Comparison of ENCODE assay signal across 8 cellular contexts in the genomic region with DNA sequence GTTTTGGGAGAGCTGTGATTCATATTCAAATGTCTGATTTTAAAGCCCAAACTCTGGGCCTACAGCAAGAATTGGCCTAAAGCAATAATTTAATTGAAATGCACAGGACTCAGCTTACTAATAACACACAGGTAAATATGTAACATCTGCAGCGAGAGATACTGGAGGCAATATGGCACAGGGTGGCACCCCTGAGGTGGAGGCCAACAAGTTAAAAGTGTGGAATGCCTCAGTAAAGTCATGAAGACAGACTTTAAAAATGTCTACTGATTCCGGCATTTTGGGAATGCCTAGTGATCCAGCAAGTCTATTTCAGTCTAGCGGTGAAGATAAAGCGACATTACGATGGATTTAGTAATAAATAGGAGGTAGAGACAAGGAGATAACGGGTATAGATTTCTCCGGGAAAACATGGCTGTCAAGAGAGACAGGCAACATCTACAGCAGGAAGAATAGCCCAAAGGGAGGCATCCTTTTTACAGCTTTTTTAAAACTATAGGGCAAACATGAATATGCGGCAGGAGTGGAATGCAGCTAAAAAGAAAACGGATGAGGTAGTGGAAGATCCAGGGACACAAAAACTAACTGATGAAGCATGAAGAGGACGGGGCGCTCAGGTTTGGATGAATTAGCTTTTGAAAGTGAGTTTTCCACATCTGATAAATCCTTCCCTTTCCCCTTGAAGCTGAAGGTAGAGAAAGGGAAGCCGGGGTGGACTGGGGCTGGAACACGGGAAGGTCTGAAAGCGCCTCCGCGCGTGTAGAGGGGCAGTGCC. TPM values are rescaled to one million over a fixed set of nuclear protein-coding genes. Genes with fewer than 3 reads are reported as not detected.
DNase-seq lines count a peak whose midpoint lies in the region; ATAC-seq, FAIRE-seq and TF ChIP-seq lines count a peak whose summit lies in the region.

No MANE protein-coding gene starts in this region.

- intact Hi-C loops in kidney (cut with DNase I): no loop called here

- H3K27me3 ChIP-seq in thoracic aorta (replicated peaks; ENCODE audit: insufficient read depth): no peaks in the 10 kb centered on the region

- H3K9me3 ChIP-seq in kidney (ENCODE audit: control insufficient read depth in 1 of 2, low read length in 2 of 2): no peaks in the 10 kb centered on the region
- H3K9me3 ChIP-seq in thoracic aorta: no peaks in the 10 kb centered on the region

- H3K36me3 Mint-ChIP-seq in activated CD4-positive, alpha-beta T cell treated with anti-CD3 and anti-CD28 coated beads, Interleukin-2, amount 10 ng/mL, durations not matched to agents 7 days and 5 days (ENCODE audit: low read depth): peaks cover 4% of the 10 kb centered on the region
- H3K36me3 Mint-ChIP-seq in activated naive CD4-positive, alpha-beta T cell treated with anti-CD3 and anti-CD28 coated beads, Interleukin-2, amount 50 U/mL, for 24 hours: peaks cover 1% of the 10 kb centered on the region

- peak overlapping the region; percentile 77 to 91 for H3K4me3 ChIP-seq in kidney (ENCODE audit: low read length in 2 of 2)
- peak overlapping the region; percentile 98 for H3K4me3 ChIP-seq in thoracic aorta

- peak overlapping the region; percentile 95 for H3K27ac Mint-ChIP-seq in activated CD4-positive, alpha-beta T cell treated with anti-CD3 and anti-CD28 coated beads, Interleukin-2, amount 10 ng/mL, durations not matched to agents 7 days and 5 days
- peak overlapping the region; percentile 87 for H3K27ac Mint-ChIP-seq in activated naive CD4-positive, alpha-beta T cell treated with anti-CD3 and anti-CD28 coated beads, Interleukin-2, amount 50 U/mL, for 24 hours

- DNase-seq in activated CD4-positive, alpha-beta T cell treated with anti-CD3 and anti-CD28 coated beads, Interleukin-2, amount 10 ng/mL, durations not matched to agents 7 days and 5 days: no peak
- DNase-seq in activated CD4-positive, alpha-beta T cell treated with anti-CD3 and anti-CD28 coated beads for 4 hours: no peak
- DNase-seq in kidney: no peak
- no peak for DNase-seq in thoracic aorta (ENCODE audit: low spot score)
- no peak for DNase-seq in AG08395 (ENCODE audit: low spot score)
- no peak for DNase-seq in NCI-H446 treated with DMSO at 0.1 percent for 48 hours (lab: John Stamatoyannopoulos, UW)

- H3K27me3 Mint-ChIP-seq in activated CD4-positive, alpha-beta T cell treated with anti-CD3 and anti-CD28 coated beads, Interleukin-2, amount 10 ng/mL, durations not matched to agents 7 days and 5 days: no peaks in the 10 kb centered on the region
- H3K27me3 Mint-ChIP-seq in activated naive CD4-positive, alpha-beta T cell treated with anti-CD3 and anti-CD28 coated beads, Interleukin-2, amount 50 U/mL, for 24 hours: no peaks in the 10 kb centered on the region

- H3K4me1 ChIP-seq in kidney (ENCODE audit: control insufficient read depth in 1 of 2, insufficient read depth in 1 of 2, low read depth in 1 of 2, low read length in 2 of 2) (peaks cover 4 to 10% of the 10 kb centered on the region in 2 donors), thoracic aorta (ENCODE audit: control insufficient read depth in 1 of 2, low read depth in 2 of 2) (peaks cover 6 to 19% of the 10 kb centered on the region in 2 donors)

- peak overlapping the region; percentile 5 to 95 for H3K27ac ChIP-seq in kidney (ENCODE audit: low read depth in 2 of 2, low read length in 2 of 2)
- H3K27ac ChIP-seq in thoracic aorta: peak overlapping the region; percentile 95 to 96

- FAIRE-seq in kidney (lab: Jason Lieb, UNC): no peak

- H3K4me1 Mint-ChIP-seq in activated CD4-positive, alpha-beta T cell treated with anti-CD3 and anti-CD28 coated beads, Interleukin-2, amount 10 ng/mL, durations not matched to agents 7 days and 5 days: peaks cover 31% of the 10 kb centered on the region
- H3K4me1 Mint-ChIP-seq in activated naive CD4-positive, alpha-beta T cell treated with anti-CD3 and anti-CD28 coated beads, Interleukin-2, amount 50 U/mL, for 24 hours: peaks cover 17% of the 10 kb centered on the region

- peak overlapping the region; percentile 87 for H3K4me3 Mint-ChIP-seq in activated CD4-positive, alpha-beta T cell treated with anti-CD3 and anti-CD28 coated beads, Interleukin-2, amount 10 ng/mL, durations not matched to agents 7 days and 5 days
- H3K4me3 Mint-ChIP-seq in activated naive CD4-positive, alpha-beta T cell treated with anti-CD3 and anti-CD28 coated beads, Interleukin-2, amount 50 U/mL, for 24 hours: peak overlapping the region; percentile 95

- ATAC-seq in thoracic aorta (ENCODE audit: insufficient number of reproducible peaks, low FRiP score, low read depth): no peak
- ATAC-seq in HG03175 (IDR thresholded peaks at IDR 0.05; ENCODE audit: unreplicated experiment): no peak

- peaks cover 9% of the 10 kb centered on the region for H3K9me3 Mint-ChIP-seq in activated CD4-positive, alpha-beta T cell treated with anti-CD3 and anti-CD28 coated beads, Interleukin-2, amount 10 ng/mL, durations not matched to agents 7 days and 5 days
- no peaks in the 10 kb centered on the region for H3K9me3 Mint-ChIP-seq in activated naive CD4-positive, alpha-beta T cell treated with anti-CD3 and anti-CD28 coated beads, Interleukin-2, amount 50 U/mL, for 24 hours

- H3K36me3 ChIP-seq in kidney (ENCODE audit: control insufficient read depth in 1 of 2, insufficient read depth in 2 of 2, low read length in 2 of 2) (no peaks in the 10 kb centered on the region), thoracic aorta (no peaks in the 10 kb centered on the region)

- CTCF ChIA-PET in activated CD4-positive, alpha-beta T cell treated with anti-CD3 and anti-CD28 coated beads, Interleukin-2, amount 10 ng/mL, durations not matched to agents 7 days and 5 days (lab: Charles Lee): interaction anchor here (1.1 kb wide), 1 partner anchor 13 kb away, joined by 3 read pairs; no protein-coding TSS in a partner anchor

- POLR2A ChIA-PET in activated CD4-positive, alpha-beta T cell treated with anti-CD3 and anti-CD28 coated beads, Interleukin-2, amount 10 ng/mL, durations not matched to agents 7 days and 5 days (lab: Charles Lee): no interaction called here

- peak overlapping the region; percentile 63 to 94 for H3K9ac ChIP-seq in kidney (ENCODE audit: low read length in 2 of 2)

- TF ChIP-seq CTCF in kidney (IDR thresholded peaks at IDR 0.05; ENCODE audit: borderline replicate concordance, extremely low read depth, insufficient read depth) (no peak), thoracic aorta (IDR thresholded peaks at IDR 0.05) (no peak)

RNA-seq across cellular contexts. Expression of gene NANP, which starts 1.2 kb away (rescaled TPM):
- 1 to 10 TPM; 4.7 to 5.8 TPM for total RNA-seq in activated CD4-positive, alpha-beta T cell treated with anti-CD3 and anti-CD28 coated beads, Interleukin-2, amount 10 ng/mL, durations not matched to agents 7 days and 5 days
- total RNA-seq in kidney: 5.1 TPM
- 3.4 TPM for polyA plus RNA-seq in kidney (ENCODE audit: insufficient read depth, low read depth, low replicate concordance)
- total RNA-seq in thoracic aorta: 1 to 10 TPM; 6.9 to 9.0 TPM

RNA-seq across cellular contexts. Expression of gene NINL, which starts 37.3 kb away (rescaled TPM):
- 1 to 10 TPM; 2.3 to 3.7 TPM for total RNA-seq in activated CD4-positive, alpha-beta T cell treated with anti-CD3 and anti-CD28 coated beads, Interleukin-2, amount 10 ng/mL, durations not matched to agents 7 days and 5 days
- 25.2 TPM for total RNA-seq in kidney
- polyA plus RNA-seq in kidney (ENCODE audit: insufficient read depth, low read depth, low replicate concordance): 23.4 TPM
- total RNA-seq in thoracic aorta: 10 to 100 TPM; 20.3 to 35.6 TPM
